ENCODE assay signal across 22 cellular contexts in genomic region chr2:204018717-204019116, GRCh38.
"Had no signal": no experiment of that assay in that cellular context is flagged by ENCODE, and none has a peak within 500 bp of the region (broad histone marks: within the 10 kb centered on the region; RNA-seq: fewer than 3 reads in every experiment).

No MANE protein-coding gene starts in this region.

- ATAC-seq: body of pancreas had no signal

- H3K27ac Mint-ChIP-seq: activated B cell treated with CpG ODN at 0.5 μM for 24 hours, nephron had no signal

- DNase-seq: activated B cell treated with CpG ODN at 0.5 μM for 24 hours; activated CD4-positive, alpha-beta T cell treated with anti-CD3 and anti-CD28 coated beads for 48 hours; activated CD8-positive, alpha-beta memory T cell treated with anti-CD3 and anti-CD28 coated beads, Interleukin-2, amount 50 U/mL, for 48 hours; activated naive CD4-positive, alpha-beta T cell; activated naive CD8-positive, alpha-beta T cell treated with anti-CD3 and anti-CD28 coated beads, Interleukin-2, amount 50 U/mL, for 24 hours; body of pancreas; effector memory CD4-positive, alpha-beta T cell; foreskin melanocyte; glutamatergic neuron; hippocampal formation; kidney glomerular epithelial cell; left ventricle myocardium inferior; ovary; spleen; stimulated activated CD4-positive, alpha-beta T cell treated with anti-CD3 and anti-CD28 coated beads, Interleukin-4, amount 100 ng/mL, for 1 hour; stimulated activated naive CD4-positive, alpha-beta T cell treated with Interleukin-2 at 50 U/mL for 16 hours; T1000 had no signal

- H3K9me3 Mint-ChIP-seq: activated B cell treated with CpG ODN at 0.5 μM for 24 hours had no signal

- H3K4me3 Mint-ChIP-seq: activated B cell treated with CpG ODN at 0.5 μM for 24 hours, nephron had no signal

- H3K27ac ChIP-seq: body of pancreas, left ventricle myocardium inferior, neutrophil, ovary, prostate gland, spleen, thoracic aorta, upper lobe of left lung had no signal

- H3K27me3 Mint-ChIP-seq: activated B cell treated with CpG ODN at 0.5 μM for 24 hours; activated naive CD8-positive, alpha-beta T cell treated with anti-CD3 and anti-CD28 coated beads, Interleukin-2, amount 50 U/mL, for 24 hours had no signal

- H3K4me1 Mint-ChIP-seq: activated B cell treated with CpG ODN at 0.5 μM for 24 hours had no signal
